ENCODE assay signal across 8 cellular contexts in the genomic region with DNA sequence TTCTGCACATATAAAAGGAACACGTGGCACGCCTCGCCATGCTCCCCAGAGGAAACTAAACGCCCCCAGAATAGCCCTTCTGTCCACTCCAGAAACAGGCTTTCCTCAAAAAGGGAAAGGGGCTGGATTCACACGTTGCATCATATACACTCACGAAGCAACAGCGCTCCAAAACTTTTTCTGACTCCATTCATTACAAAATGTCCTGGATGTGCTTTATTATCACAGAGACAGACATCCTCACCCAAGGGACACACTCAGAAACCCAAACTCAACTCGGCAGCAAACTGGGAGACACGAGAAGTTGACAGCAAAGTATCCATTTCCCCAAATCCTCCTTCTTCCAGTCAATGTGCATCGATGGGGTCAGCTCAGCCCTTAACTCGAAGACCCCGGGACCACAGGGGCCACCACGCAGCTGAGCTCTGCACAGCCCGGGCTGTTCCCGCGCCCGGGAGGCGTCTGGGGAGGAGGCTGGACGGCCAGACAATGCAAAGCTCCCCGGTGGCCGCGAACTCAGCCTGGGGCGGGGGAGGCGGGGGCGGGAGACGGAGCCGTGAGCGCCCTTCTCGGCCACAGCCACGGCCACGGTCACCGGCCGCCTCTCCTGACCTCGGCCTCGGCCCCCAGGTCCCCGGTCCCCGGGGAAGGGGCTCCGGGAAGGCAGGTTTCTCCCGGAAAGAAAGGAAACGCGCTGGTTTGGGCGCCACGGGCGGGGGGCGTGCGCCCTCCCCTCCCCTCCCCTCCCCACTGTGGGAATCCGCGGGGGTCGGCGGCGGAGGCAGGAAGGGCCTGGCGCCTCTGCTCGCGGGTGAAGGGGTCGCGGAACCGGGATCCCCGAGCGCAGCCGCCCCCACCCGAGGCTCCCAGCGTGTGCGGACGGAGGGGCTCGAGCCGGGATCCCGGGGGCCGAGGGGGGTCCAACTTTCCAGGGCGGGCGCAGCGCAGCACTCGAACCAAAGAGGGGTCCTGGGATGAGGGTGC. TPM values are rescaled to one million over a fixed set of nuclear protein-coding genes. Genes with fewer than 3 reads are reported as not detected.
DNase-seq lines count a peak whose midpoint lies in the region; ATAC-seq and TF ChIP-seq lines count a peak whose summit lies in the region.

No MANE protein-coding gene starts in this region.

- H3K4me3 ChIP-seq in DOHH2 (ENCODE audit: low read length) (peak overlapping the region; percentile 46), PC-3 (ENCODE audit: low read length) (peak overlapping the region; percentile 79), epithelial cell of esophagus (ENCODE audit: low read length) (peak overlapping the region; percentile 82), neural cell (ENCODE audit: low read length) (peak overlapping the region; percentile 95)

- H3K4me1 ChIP-seq in DOHH2 (ENCODE audit: control insufficient read depth, low read length) (peaks cover 23% of the 10 kb centered on the region), PC-3 (ENCODE audit: insufficient read depth, low read length) (peaks cover 15% of the 10 kb centered on the region)

- no peak for TF ChIP-seq EP300 in neural cell (conservative IDR thresholded peaks at IDR 0.05; ENCODE audit: poor library complexity, severe bottlenecking)

- H4K20me1 ChIP-seq in DOHH2 (ENCODE audit: control insufficient read depth, insufficient read depth, low read depth, low read length) (no peaks in the 10 kb centered on the region), PC-3 (ENCODE audit: low read length) (no peaks in the 10 kb centered on the region), neural cell (ENCODE audit: insufficient read depth) (no peaks in the 10 kb centered on the region)

- no TSS peak for BruUV-seq in PC-3 (replicated peaks; lab: Mats Ljungman, UMichigan)

- H3K9me3 ChIP-seq in DOHH2 (ENCODE audit: control insufficient read depth, insufficient read depth, low read length) (no peaks in the 10 kb centered on the region), PC-3 (ENCODE audit: low read length) (no peaks in the 10 kb centered on the region), neural cell (ENCODE audit: low read length) (no peaks in the 10 kb centered on the region)

- TF ChIP-seq CTCF in DOHH2 (IDR thresholded peaks at IDR 0.05; ENCODE audit: low read depth, low read length, poor library complexity, severe bottlenecking) = no peak
- no peak for TF ChIP-seq CTCF in PC-3 (conservative IDR thresholded peaks at IDR 0.05; ENCODE audit: low read depth, low read length)
- no peak for TF ChIP-seq CTCF in epithelial cell of esophagus (IDR thresholded peaks at IDR 0.05; ENCODE audit: insufficient read depth, low read depth, low read length, missing control alignments)
- TF ChIP-seq CTCF in neural cell (IDR thresholded peaks at IDR 0.05; ENCODE audit: poor library complexity, severe bottlenecking) = no peak

- H3K9ac ChIP-seq in PC-3 (ENCODE audit: low read length) = peak overlapping the region; percentile 73
- H3K9ac ChIP-seq in neural cell (ENCODE audit: low read length) = peak overlapping the region; percentile 77

- TF ChIP-seq RAD21 in neural cell (conservative IDR thresholded peaks at IDR 0.05) = no peak

- H3K27me3 ChIP-seq in DOHH2 (ENCODE audit: control insufficient read depth, low read length) (peaks cover 22% of the 10 kb centered on the region), PC-3 (ENCODE audit: low read length) (no peaks in the 10 kb centered on the region), neural cell (ENCODE audit: insufficient read depth, low read depth, low read length) (no peaks in the 10 kb centered on the region)

- peak overlapping the region; percentile 43 for H3K4me2 ChIP-seq in DOHH2 (ENCODE audit: low read length)
- peak overlapping the region; percentile 90 for H3K4me2 ChIP-seq in PC-3 (ENCODE audit: low read length)
- peak overlapping the region; percentile 96 for H3K4me2 ChIP-seq in neural cell (ENCODE audit: low read length)

- no peak overlapping the region for H3K27ac ChIP-seq in DOHH2 (ENCODE audit: low read depth, low read length)
- peak overlapping the region; percentile 22 for H3K27ac ChIP-seq in PC-3 (ENCODE audit: low read length)
- H3K27ac ChIP-seq in neural cell (ENCODE audit: low read length) = peak overlapping the region; percentile 35

- intact Hi-C loops in PC-3 (cut with micrococcal nuclease) = loop anchor here (10.0 kb wide), 1 partner anchor 54 kb away; no protein-coding TSS in a partner anchor

- H3K79me2 ChIP-seq in DOHH2 (ENCODE audit: control insufficient read depth, low read length) (no peaks in the 10 kb centered on the region), PC-3 (ENCODE audit: low read length) (peaks cover 43% of the 10 kb centered on the region), neural cell (replicated peaks; ENCODE audit: insufficient read depth, low read length) (peaks cover 48% of the 10 kb centered on the region)

- H3F3A ChIP-seq in DOHH2 (ENCODE audit: control insufficient read depth, insufficient read depth) (peaks cover 14% of the 10 kb centered on the region), PC-3 (ENCODE audit: low read length, unreplicated experiment) (no peaks in the 10 kb centered on the region), neural cell (ENCODE audit: insufficient read depth, low read length, poor library complexity, severe bottlenecking) (peaks cover 8% of the 10 kb centered on the region)

- H3K9me2 ChIP-seq in DOHH2 (replicated peaks; ENCODE audit: control insufficient read depth, low read length) = no peaks in the 10 kb centered on the region
- H3K9me2 ChIP-seq in PC-3 (replicated peaks; ENCODE audit: low read length) = no peaks in the 10 kb centered on the region
- H3K9me2 ChIP-seq in neural cell (ENCODE audit: insufficient read depth, low read length) = no peaks in the 10 kb centered on the region

- POLR2A ChIA-PET in PC-3 (lab: Charles Lee; ENCODE audit: unreplicated experiment) = no interaction called here

- CTCF ChIA-PET in PC-3 (lab: Charles Lee) = interaction anchor here (0.5 kb wide), 1 partner anchor 182 kb away, joined by 4 read pairs; no protein-coding TSS in a partner anchor

- peak; percentile 16; the same call in 1 of the 2 replicates for ATAC-seq in PC-3
- ATAC-seq in GM19455 (IDR thresholded peaks at IDR 0.05; ENCODE audit: unreplicated experiment) = no peak
- no peak for ATAC-seq in HG02981 (IDR thresholded peaks at IDR 0.05; ENCODE audit: unreplicated experiment)
- ATAC-seq in HG03196 (IDR thresholded peaks at IDR 0.05; ENCODE audit: unreplicated experiment) = no peak
- no peak for ATAC-seq in HG02588 (IDR thresholded peaks at IDR 0.05; ENCODE audit: unreplicated experiment)

- H2AFZ ChIP-seq in PC-3 (ENCODE audit: low read length) = peak overlapping the region; percentile 68
- H2AFZ ChIP-seq in neural cell (ENCODE audit: low read depth, low read length) = peak overlapping the region; percentile 2

- H3K36me3 ChIP-seq in DOHH2 (ENCODE audit: control insufficient read depth, low read length) (no peaks in the 10 kb centered on the region), PC-3 (ENCODE audit: low read depth, low read length) (no peaks in the 10 kb centered on the region), neural cell (ENCODE audit: insufficient read depth, low read length) (no peaks in the 10 kb centered on the region)

- DNase-seq in PC-3 (peak; percentile 20), epithelial cell of esophagus (ENCODE audit: low read depth) (peak; percentile 54)

TF ChIP-seq in neural cell, 6 proteins besides CTCF, POLR2A, EP300 and RAD21:
- TF ChIP-seq EZH2 (IDR thresholded peaks at IDR 0.05; ENCODE audit: borderline replicate concordance, insufficient read depth, low read length, poor library complexity, severe bottlenecking) (no peak), MXI1 (conservative IDR thresholded peaks at IDR 0.05; ENCODE audit: poor library complexity, severe bottlenecking) (peak; percentile 77)

RNA-seq across cellular contexts. Expression of gene NXN, which starts 1.2 kb away (rescaled TPM):
- total RNA-seq in PC-3 (2014; rRNA removed) = 20.8 and 25.6 TPM in 2 replicates
- polyA plus RNA-seq in neural cell = 14.8 and 17.9 TPM in 2 replicates
- polyA minus RNA-seq in neural cell = 29.0 and 29.6 TPM in 2 replicates

RNA-seq across cellular contexts. Expression of gene TIMM22, which starts 18.5 kb away (rescaled TPM):
- 17.2 and 17.7 TPM in 2 replicates for total RNA-seq in PC-3 (2014; rRNA removed)
- polyA plus RNA-seq in neural cell = 16.0 and 16.7 TPM in 2 replicates
- polyA minus RNA-seq in neural cell = 18.3 and 18.6 TPM in 2 replicates

Comparison
In these comparisons a context has a peak if more than half of its experiments do, and no peak if none do; other contexts are left out.
1. H3K4me2 ChIP-seq: peak in every context shown above with its lines; median percentile 96 in neural cell; 90 in PC-3; 43 in DOHH2.